19 cellular contexts compared by ENCODE assay signal in genomic region chr1:163897401-163898169, GRCh38.
DNase-seq lines count a peak whose midpoint lies in the region; ATAC-seq, FAIRE-seq and TF ChIP-seq lines count a peak whose summit lies in the region.
"Had no signal": no experiment of that assay in that cellular context is flagged by ENCODE, and none has a peak within 500 bp of the region (broad histone marks: within the 10 kb centered on the region; RNA-seq: fewer than 3 reads in every experiment).

No MANE protein-coding gene starts in this region.

- H3K27ac ChIP-seq in A549: peak overlapping the region; percentile 61 to 66; a peak in 4 of 6 replicates
- H3K27ac ChIP-seq in fibroblast of lung (ENCODE audit: insufficient read depth, low read length): no peak overlapping the region
- no peak overlapping the region for H3K27ac ChIP-seq in mesenchymal stem cell (ENCODE audit: low read length, poor library complexity, severe bottlenecking)
- H3K27ac ChIP-seq: gastrocnemius medialis had no signal

- no peak overlapping the region for H2AK5ac ChIP-seq in mesenchymal stem cell (ENCODE audit: low read length, severe bottlenecking)

- ATAC-seq in A549: peak; percentile 74 to 96; a peak in 5 of 6 replicates
- ATAC-seq in HG02763 (IDR thresholded peaks at IDR 0.05; ENCODE audit: unreplicated experiment): no peak
- no peak for ATAC-seq in HG03025 (IDR thresholded peaks at IDR 0.05; ENCODE audit: low FRiP score, unreplicated experiment)
- ATAC-seq: gastrocnemius medialis had no signal

- no peak overlapping the region for H3K23ac ChIP-seq in mesenchymal stem cell (ENCODE audit: low read length in 2 of 2)

- no peaks in the 10 kb centered on the region for H3K9me3 ChIP-seq in A549
- no peaks in the 10 kb centered on the region for H3K9me3 ChIP-seq in fibroblast of lung (ENCODE audit: control insufficient read depth, insufficient read depth, low read depth, low read length)
- no peaks in the 10 kb centered on the region for H3K9me3 ChIP-seq in mesenchymal stem cell (ENCODE audit: control insufficient read depth, low read length)
- H3K9me3 ChIP-seq: Caco-2, gastrocnemius medialis had no signal

- no peak overlapping the region for H3K9ac ChIP-seq in fibroblast of lung (ENCODE audit: insufficient read depth, low read length)
- H3K9ac ChIP-seq in mesenchymal stem cell (ENCODE audit: low read length): peak overlapping the region; percentile 70

- H3K4me3 ChIP-seq in A549 (no peak overlapping the region), fibroblast of lung (replicated peaks in 1 of 4; ENCODE audit: control extremely low read depth in 1 of 4, insufficient read depth in 1 of 4, low read depth in 3 of 4, low read length in 4 of 4) (no peak overlapping the region), mesenchymal stem cell (ENCODE audit: insufficient read depth in 1 of 2, low read depth in 1 of 2, low read length in 2 of 2) (peak overlapping the region in 1 of 2 experiments; percentile 2)
- H3K4me3 ChIP-seq: gastrocnemius medialis had no signal

- H4K8ac ChIP-seq in mesenchymal stem cell (ENCODE audit: low read length): no peak overlapping the region

- TF ChIP-seq RAD21 in A549 (conservative IDR thresholded peaks at IDR 0.05 in 1 of 2, IDR thresholded peaks at IDR 0.05 in 1 of 2): 0 out of 5 replicates have a peak, but pooled peaks of 1 of the 2 experiments have one; percentile 20

- no peak for TF ChIP-seq CTCF in A549 (IDR thresholded peaks at IDR 0.05)
- no peak for TF ChIP-seq CTCF in fibroblast of lung (conservative IDR thresholded peaks at IDR 0.05 in 1 of 2, IDR thresholded peaks at IDR 0.05 in 1 of 2; ENCODE audit: low read depth in 1 of 2, low read length in 2 of 2)

- H3K18ac ChIP-seq in mesenchymal stem cell (ENCODE audit: low read depth in 1 of 2, low read length in 2 of 2): no peak overlapping the region

- DNase-seq in A549 (ENCODE audit: low read depth in 1 of 2, low spot score in 1 of 2): peak; percentile 7 to 80
- DNase-seq in HCEC 1CT: peak; percentile 88
- DNase-seq in fibroblast of lung (ENCODE audit: low read depth in 2 of 2): peak; percentile 31 to 56
- DNase-seq in mesenchymal stem cell: no peak
- DNase-seq in CD1c-positive myeloid dendritic cell (ENCODE audit: extremely low spot score): no peak
- DNase-seq in G401 (ENCODE audit: low spot score): no peak
- DNase-seq: 8988T; activated CD4-positive, alpha-beta T cell treated with anti-CD3 and anti-CD28 coated beads for 1 hour; activated gamma-delta T cell treated with Interleukin-2 at 50 U/mL for 16 hours; Caco-2; gastrocnemius medialis; Kasumi-1; mammary epithelial cell; NCI-H1436; NCI-H226; SHP77 treated with DMSO at 0.1 percent for 48 hours; stimulated activated CD4-positive, alpha-beta T cell treated with anti-CD3 and anti-CD28 coated beads, Interleukin-1b, Interleukin-23, amount 100 ng/mL, for 48 hours had no signal

- no peaks in the 10 kb centered on the region for H4K20me1 ChIP-seq in fibroblast of lung (ENCODE audit: control insufficient read depth, extremely low read depth, insufficient read depth, low read length)

- H3K4me1 ChIP-seq in A549 (peaks cover 14% of the 10 kb centered on the region; the same call in 2 of the 3 replicates), fibroblast of lung (ENCODE audit: control insufficient read depth, extremely low read depth, insufficient read depth, low read length) (no peaks in the 10 kb centered on the region), mesenchymal stem cell (ENCODE audit: control insufficient read depth, insufficient read depth, low read depth, low read length) (no peaks in the 10 kb centered on the region)
- H3K4me1 ChIP-seq: Caco-2, gastrocnemius medialis had no signal

- WGBS in A549 (ENCODE audit: missing lambda C conversion rate): 16% methylated on average over 5 of the region's 5 CpGs
- 88% methylated on average over 5 of the region's 5 CpGs for WGBS in mesenchymal stem cell

- peak overlapping the region; percentile 46 for H3K4me2 ChIP-seq in A549
- no peak overlapping the region for H3K4me2 ChIP-seq in fibroblast of lung (ENCODE audit: extremely low read depth, insufficient read depth, low read length)
- no peak overlapping the region for H3K4me2 ChIP-seq in mesenchymal stem cell (ENCODE audit: low read length, poor library complexity, severe bottlenecking)

- H2AFZ ChIP-seq in fibroblast of lung (ENCODE audit: low read length): no peak overlapping the region
- no peak overlapping the region for H2AFZ ChIP-seq in mesenchymal stem cell (ENCODE audit: low read depth, low read length)

- H2BK15ac ChIP-seq in mesenchymal stem cell (ENCODE audit: low read depth, poor library complexity, severe bottlenecking): no peak overlapping the region

- no peak overlapping the region for H2BK5ac ChIP-seq in mesenchymal stem cell (ENCODE audit: low read depth, low read length, poor library complexity, severe bottlenecking)

- no peak for TF ChIP-seq POLR2A in A549 (IDR thresholded peaks at IDR 0.05; ENCODE audit: low read length)

- H3K4ac ChIP-seq in mesenchymal stem cell (ENCODE audit: low read depth in 1 of 2, low read length in 2 of 2): no peak overlapping the region

- FAIRE-seq in A549 (lab: Jason Lieb, UNC): no peak

- no peak overlapping the region for H4K91ac ChIP-seq in mesenchymal stem cell (ENCODE audit: low read length)

- H3K27me3 ChIP-seq in fibroblast of lung (ENCODE audit: control insufficient read depth, insufficient read depth, low read length) (no peaks in the 10 kb centered on the region), mesenchymal stem cell (ENCODE audit: control insufficient read depth in 1 of 2, insufficient read depth in 1 of 2, low read length in 2 of 2) (no peaks in the 10 kb centered on the region)
- H3K27me3 ChIP-seq: gastrocnemius medialis had no signal

- H3K14ac ChIP-seq in mesenchymal stem cell (ENCODE audit: low read length in 2 of 2): no peak overlapping the region

- no peaks in the 10 kb centered on the region for H3K79me2 ChIP-seq in fibroblast of lung (ENCODE audit: control insufficient read depth, insufficient read depth, low read length)

- no peaks in the 10 kb centered on the region for H3K36me3 ChIP-seq in fibroblast of lung (ENCODE audit: control insufficient read depth, insufficient read depth, low read length)
- H3K36me3 ChIP-seq in mesenchymal stem cell (ENCODE audit: control insufficient read depth in 1 of 2, insufficient read depth in 2 of 2, low read depth in 1 of 2, low read length in 2 of 2): no peaks in the 10 kb centered on the region
- H3K36me3 ChIP-seq: gastrocnemius medialis had no signal

- CTCF ChIA-PET in A549 (lab: Yijun Ruan, JAX): no interaction called here

- H2BK12ac ChIP-seq in mesenchymal stem cell (ENCODE audit: low read length in 2 of 2): no peak overlapping the region

- no peak overlapping the region for H2BK120ac ChIP-seq in mesenchymal stem cell (ENCODE audit: low read depth, low read length)

- no peaks in the 10 kb centered on the region for H3K79me1 ChIP-seq in mesenchymal stem cell (replicated peaks; ENCODE audit: low read length, poor library complexity, severe bottlenecking)

- POLR2A ChIA-PET in A549 (lab: Yijun Ruan, JAX): no interaction called here

- TF ChIP-seq EP300 in A549 (IDR thresholded peaks at IDR 0.05): 0 out of 5 replicates have a peak, but pooled peaks of 1 of the 2 experiments have one; percentile 37

- in situ Hi-C loops in G401 (cut with HindIII; ENCODE audit: low sequenced_read_pairs): no loop called here

TF ChIP-seq in A549, 52 proteins besides CTCF, POLR2A, EP300 and RAD21:
- peak; percentile 53; the same call in 1 of the 2 replicates for TF ChIP-seq GATA3 (IDR thresholded peaks at IDR 0.05; ENCODE audit: borderline replicate concordance)
- peak; percentile 8; the same call in 1 of the 3 replicates for TF ChIP-seq SMC3 (IDR thresholded peaks at IDR 0.05)
- TF ChIP-seq JUNB (IDR thresholded peaks at IDR 0.05): 0 out of 2 replicates have a peak, but pooled peaks have one; percentile 36
- no peak for TF ChIP-seq TFCP2L1 (CRISPR knock-in tag; IDR thresholded peaks at IDR 0.05)
- no peak for TF ChIP-seq FOXS1 (CRISPR knock-in tag; IDR thresholded peaks at IDR 0.05)
- 0 out of 2 replicates have a peak, but pooled peaks have one; percentile 13 for TF ChIP-seq FOSL2 (IDR thresholded peaks at IDR 0.05)
- TF ChIP-seq FOSL2 (CRISPR knock-in tag; IDR thresholded peaks at IDR 0.05): peak; percentile 9; the same call in 1 of the 2 replicates
- peak in 1 of 2 experiments; percentile 50; a peak in 2 of 4 replicates for TF ChIP-seq CEBPB (IDR thresholded peaks at IDR 0.05)

Comparison
In these comparisons a context has a peak if more than half of its experiments do, and no peak if none do; other contexts are left out.
1. ATAC-seq: peak in A549 (2 of 2); none in HG02763 (single experiment) and HG03025 (single experiment).
2. DNase-seq: peak in A549 (2 of 2), HCEC 1CT (single experiment) and fibroblast of lung (2 of 2); none in mesenchymal stem cell (single experiment), CD1c-positive myeloid dendritic cell (single experiment) and G401 (single experiment).
3. H3K27ac ChIP-seq: peak in A549 (2 of 2); none in fibroblast of lung (single experiment) and mesenchymal stem cell (single experiment).